2 cellular contexts compared by ENCODE assay signal in genomic region chr22:24419480-24419860, GRCh38.
TF ChIP-seq lines count a peak whose summit lies in the region.

No MANE protein-coding gene starts in this region.

TF ChIP-seq in SK-N-SH, 30 proteins besides CTCF, POLR2A, EP300 and RAD21:
- no peak for TF ChIP-seq MEF2A (IDR thresholded peaks at IDR 0.05; ENCODE audit: borderline replicate concordance, low read depth)
- TF ChIP-seq EZH2phosphoT487 (IDR thresholded peaks at IDR 0.05; ENCODE audit: borderline replicate concordance, low read depth): no peak
- peak; percentile 33; the same call in 1 of the 2 replicates for TF ChIP-seq POLR2AphosphoS5 (IDR thresholded peaks at IDR 0.05; ENCODE audit: low read depth, low read length)

TF ChIP-seq in SK-N-SH treated with all-trans-retinoic acid at 6 μM for 48 hours, 23 proteins besides CTCF, POLR2A, EP300 and RAD21:
- no peak for TF ChIP-seq ESRRG (CRISPR knock-in tag; IDR thresholded peaks at IDR 0.05)
- TF ChIP-seq OSR1 (CRISPR knock-in tag; IDR thresholded peaks at IDR 0.05): no peak
- no peak for TF ChIP-seq ZC3H10 (CRISPR knock-in tag; IDR thresholded peaks at IDR 0.05)
- no peak for TF ChIP-seq ZNF565 (CRISPR knock-in tag; conservative IDR thresholded peaks at IDR 0.05; ENCODE audit: low read depth)
- TF ChIP-seq CSRNP3 (CRISPR knock-in tag; IDR thresholded peaks at IDR 0.05): no peak
- no peak for TF ChIP-seq TCF4 (CRISPR knock-in tag; IDR thresholded peaks at IDR 0.05; ENCODE audit: borderline replicate concordance)
- TF ChIP-seq POU6F1 (CRISPR knock-in tag; IDR thresholded peaks at IDR 0.05; ENCODE audit: borderline replicate concordance, low read depth): no peak
- TF ChIP-seq ISL1 (CRISPR knock-in tag; IDR thresholded peaks at IDR 0.05): no peak
- TF ChIP-seq TSHZ2 (CRISPR knock-in tag; IDR thresholded peaks at IDR 0.05): no peak
- TF ChIP-seq PATZ1 (CRISPR knock-in tag; IDR thresholded peaks at IDR 0.05; ENCODE audit: borderline replicate concordance): no peak
- no peak for TF ChIP-seq SNAI2 (CRISPR knock-in tag; IDR thresholded peaks at IDR 0.05)
- no peak for TF ChIP-seq BACH2 (CRISPR knock-in tag; IDR thresholded peaks at IDR 0.05; ENCODE audit: borderline replicate concordance)
- no peak for TF ChIP-seq ARNTL (CRISPR knock-in tag; IDR thresholded peaks at IDR 0.05; ENCODE audit: borderline replicate concordance, low read depth)
- TF ChIP-seq TOX (CRISPR knock-in tag; IDR thresholded peaks at IDR 0.05; ENCODE audit: borderline replicate concordance): no peak
- no peak for TF ChIP-seq CREB5 (CRISPR knock-in tag; IDR thresholded peaks at IDR 0.05; ENCODE audit: low read depth)
- no peak for TF ChIP-seq ZNF8 (CRISPR knock-in tag; IDR thresholded peaks at IDR 0.05)
- no peak for TF ChIP-seq GLIS3 (CRISPR knock-in tag; IDR thresholded peaks at IDR 0.05)
- TF ChIP-seq CSDC2 (CRISPR knock-in tag; IDR thresholded peaks at IDR 0.05): no peak
- no peak for TF ChIP-seq RARB (CRISPR knock-in tag; IDR thresholded peaks at IDR 0.05)
- TF ChIP-seq ZFP3 (CRISPR knock-in tag; IDR thresholded peaks at IDR 0.05): no peak
